1 cellular context compared by ENCODE assay signal in genomic region chr22:20015971-20016733, GRCh38.
TF ChIP-seq lines count a peak whose summit lies in the region.

No MANE protein-coding gene starts in this region.

TF ChIP-seq in H1, 55 proteins besides CTCF, POLR2A, EP300 and RAD21:
- TF ChIP-seq E2F6 (IDR thresholded peaks at IDR 0.05) (peak; percentile 37; the same call in 1 of the 2 replicates), PHF8 (conservative IDR thresholded peaks at IDR 0.05; ENCODE audit: low read depth, low read length) (peak; percentile 12; the same call in 1 of the 2 replicates), ZNF274 (IDR thresholded peaks at IDR 0.05; ENCODE audit: borderline replicate concordance, extremely low read depth, low read length) (no peak), GABPA (IDR thresholded peaks at IDR 0.05; ENCODE audit: borderline replicate concordance, insufficient read depth, low read length) (0 out of 2 replicates have a peak, but pooled peaks have one; percentile 24), CEBPB (IDR thresholded peaks at IDR 0.05; ENCODE audit: low read depth, low read length) (no peak), FOSL1 (IDR thresholded peaks at IDR 0.05; ENCODE audit: insufficient read depth, low read depth, low read length) (no peak), MAX (IDR thresholded peaks at IDR 0.05) (0 out of 2 replicates have a peak, but pooled peaks have one; percentile 7), HDAC6 (IDR thresholded peaks at IDR 0.05; ENCODE audit: low read depth, low read length) (no peak), RFX5 (IDR thresholded peaks at IDR 0.05; ENCODE audit: borderline replicate concordance, low read depth, low read length) (no peak), SIN3A (conservative IDR thresholded peaks at IDR 0.05 in 1 of 2, IDR thresholded peaks at IDR 0.05 in 1 of 2; ENCODE audit: low read depth in 1 of 2, low read length in 2 of 2) (peak in 1 of 2 experiments; percentile 20; a peak in 1 of 4 replicates), KDM4A (IDR thresholded peaks at IDR 0.05; ENCODE audit: low read depth, low read length, severe bottlenecking) (peak; percentile 57), SUZ12 (IDR thresholded peaks at IDR 0.05; ENCODE audit: low read length) (peak; percentile 7; the same call in 1 of the 2 replicates)
TF ChIP-seq in H1: peak in this region for 7.
